In genomic region chr7:149229526-149229925, GRCh38 we compare ENCODE assay signal across 1 cellular context.
A peak's percentile ranks its signal among the peaks of the same experiment; 100 is the strongest.
TF ChIP-seq lines count a peak whose summit lies in the region.

No MANE protein-coding gene starts in this region.

TF ChIP-seq in H1, 55 proteins besides CTCF, POLR2A, EP300 and RAD21:
- 0 out of 2 replicates have a peak, but pooled peaks have one; percentile 13 for TF ChIP-seq POLR2AphosphoS5 (IDR thresholded peaks at IDR 0.05; ENCODE audit: low read depth, low read length)
- TF ChIP-seq CBX5 (IDR thresholded peaks at IDR 0.05; ENCODE audit: low read depth, low read length), result no peak
